ENCODE assay signal across 8 cellular contexts in the genomic region with DNA sequence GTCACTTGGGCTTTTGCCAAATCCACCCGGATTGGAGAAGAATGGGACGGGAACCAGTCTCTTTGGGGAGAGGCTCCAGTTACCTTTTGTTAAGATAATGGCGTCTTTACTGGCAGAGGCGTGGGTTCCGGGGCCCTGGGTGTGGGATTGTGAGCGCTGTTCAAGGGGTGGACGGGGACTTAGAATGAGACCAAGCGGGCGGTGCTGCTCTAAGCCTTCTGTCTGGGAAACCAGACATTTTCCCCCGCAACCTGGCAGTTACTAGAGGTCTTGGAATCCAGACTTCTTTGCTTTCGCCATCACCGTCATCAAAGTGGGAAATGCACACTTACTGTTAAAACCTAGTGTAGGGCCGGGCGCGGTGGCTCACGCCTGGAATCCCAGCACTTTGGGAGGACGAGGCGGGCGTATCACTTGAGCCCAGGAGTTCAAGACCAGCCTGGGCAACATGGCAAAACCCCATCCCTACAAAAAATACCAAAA. TPM values are rescaled to one million over a fixed set of nuclear protein-coding genes. Genes with fewer than 3 reads are reported as not detected.
DNase-seq lines count a peak whose midpoint lies in the region; ATAC-seq, FAIRE-seq and TF ChIP-seq lines count a peak whose summit lies in the region.

No MANE protein-coding gene starts in this region.

- H3K36me3 ChIP-seq in body of pancreas (replicated peaks in 1 of 2; ENCODE audit: insufficient read depth in 1 of 2, low read depth in 2 of 2), result no peaks in the 10 kb centered on the region
- H3K36me3 ChIP-seq in HepG2 (replicated peaks in 1 of 2; ENCODE audit: control insufficient read depth in 1 of 2, insufficient read depth in 2 of 2, low read length in 2 of 2), result no peaks in the 10 kb centered on the region; a peak in 1 of 5 replicates
- H3K36me3 ChIP-seq in thymus (ENCODE audit: control insufficient read depth, insufficient read depth), result no peaks in the 10 kb centered on the region

- H3K4me1 ChIP-seq in body of pancreas, result peaks cover 78% of the 10 kb centered on the region
- peaks cover 80% of the 10 kb centered on the region for H3K4me1 ChIP-seq in HepG2 (ENCODE audit: insufficient read depth, low read length)
- peaks cover 9% of the 10 kb centered on the region for H3K4me1 ChIP-seq in thymus (ENCODE audit: control insufficient read depth, insufficient read depth, low read length)

- H3K9me3 ChIP-seq in body of pancreas, result no peaks in the 10 kb centered on the region
- H3K9me3 ChIP-seq in HepG2 (ENCODE audit: low read length), result no peaks in the 10 kb centered on the region
- H3K9me3 ChIP-seq in thymus (ENCODE audit: control insufficient read depth), result no peaks in the 10 kb centered on the region

- H3K4me3 ChIP-seq in body of pancreas (peak overlapping the region; percentile 2 to 74), HepG2 (replicated peaks in 1 of 3; ENCODE audit: insufficient read depth in 1 of 3, low read depth in 2 of 3, low read length in 3 of 3) (peak overlapping the region; percentile 74 to 98 (median 93)), thymus (ENCODE audit: low read length) (peak overlapping the region; percentile 63)

- POLR2A ChIA-PET in HepG2 (lab: Yijun Ruan, JAX), result interaction anchor here (1.0 to 11.5 kb wide), 3 partner anchors 19 to 103 kb away, joined by 3 to 481 read pairs (median 4); a partner anchor contains a TSS

- TF ChIP-seq POLR2A in body of pancreas (IDR thresholded peaks at IDR 0.05) (peak in 1 of 3 donors; percentile 60), HepG2 (IDR thresholded peaks at IDR 0.05; ENCODE audit: insufficient read depth in 1 of 2, low read depth in 2 of 2, low read length in 2 of 2) (no peak)

- DNase-seq in NCI-H1436 treated with DMSO at 0.1 percent for 48 hours (lab: John Stamatoyannopoulos, UW), result peak; percentile 74
- no peak for DNase-seq in NCI-H1436 (lab: John Stamatoyannopoulos, UW)
- no peak for DNase-seq in body of pancreas
- no peak for DNase-seq in HepG2 (ENCODE audit: low spot score)
- no peak for DNase-seq in SKM-1 treated with dmso at 0.1 percent for 144 hours (lab: John Stamatoyannopoulos, UW; ENCODE audit: unreplicated experiment)
- DNase-seq in NCI-H2227 (lab: John Stamatoyannopoulos, UW; ENCODE audit: unreplicated experiment), result no peak

- TF ChIP-seq RAD21 in HepG2 (CRISPR knock-in tag; IDR thresholded peaks at IDR 0.05), result no peak

- H3K79me2 ChIP-seq in HepG2 (ENCODE audit: insufficient read depth, low read length), result peaks cover 38% of the 10 kb centered on the region

- TF ChIP-seq EP300 in HepG2 (IDR thresholded peaks at IDR 0.05; ENCODE audit: low read depth in 2 of 2, low read length in 2 of 2) (no peak), HepG2 (CRISPR knock-in tag; IDR thresholded peaks at IDR 0.05; ENCODE audit: borderline replicate concordance) (no peak)

- FAIRE-seq in HepG2 (lab: Jason Lieb, UNC), result no peak

- TSS peak; percentile 76 for BruUV-seq in HepG2 (replicated peaks; lab: Mats Ljungman, UMichigan)

- H3K27ac ChIP-seq in body of pancreas (peak overlapping the region; percentile 97 to 99 (median 98)), HepG2 (ENCODE audit: extremely low read length, insufficient read depth, low read length) (peak overlapping the region; percentile 99), thymus (ENCODE audit: low read depth) (peak overlapping the region; percentile 97)

- H3K27me3 ChIP-seq in body of pancreas (no peaks in the 10 kb centered on the region), HepG2 (ENCODE audit: control insufficient read depth in 1 of 2, insufficient read depth in 2 of 2, low read length in 2 of 2) (no peaks in the 10 kb centered on the region; a peak in 1 of 5 replicates), thymus (ENCODE audit: control insufficient read depth, insufficient read depth) (no peaks in the 10 kb centered on the region)

- TF ChIP-seq CTCF in body of pancreas (IDR thresholded peaks at IDR 0.05), result no peak
- no peak for TF ChIP-seq CTCF in HepG2 (CRISPR knock-in tag; IDR thresholded peaks at IDR 0.05)

- in situ Hi-C loops in HepG2 (cut with HindIII; ENCODE audit: extremely low pct_ligation_motif_present, low pct_unique_long_range_greater_than_20kb), result no loop called here

- intact Hi-C loops in body of pancreas (cut with DNase I), result no loop called here
- intact Hi-C loops in HepG2 (cut with micrococcal nuclease; ENCODE audit: unreplicated experiment), result loop anchor here (1.0 to 2.0 kb wide), 3 partner anchors 14 to 75 kb away; a partner anchor contains a TSS

- no peak overlapping the region for H2AFZ ChIP-seq in HepG2 (ENCODE audit: low read length)

- peak; percentile 8 for ATAC-seq in HG03457 (IDR thresholded peaks at IDR 0.05; ENCODE audit: unreplicated experiment)
- ATAC-seq in body of pancreas, result peak; percentile 7
- peak; percentile 53 for ATAC-seq in HepG2

- H4K20me1 ChIP-seq in HepG2 (ENCODE audit: insufficient read depth, low read length), result peaks cover 3% of the 10 kb centered on the region; the same call in 1 of the 2 replicates

- H3K4me2 ChIP-seq in HepG2 (ENCODE audit: low read depth, low read length), result peak overlapping the region; percentile 87

- H3K9ac ChIP-seq in HepG2 (ENCODE audit: insufficient read depth, low read depth, low read length), result peak overlapping the region; percentile 91

- CTCF ChIA-PET in HepG2 (lab: Yijun Ruan, JAX; ENCODE audit: low intra/inter-chr PET ratio, low total read pairs), result interaction anchor here (1.4 kb wide), 1 partner anchor 26 kb away, joined by 4 read pairs; no protein-coding TSS in a partner anchor

- 6 to 12% methylated on average over 19 of the region's 19 CpGs for WGBS in body of pancreas, 2 donors
- WGBS in HepG2 (ENCODE audit: low lambda C conversion rate), result 1% methylated on average over 12 of the region's 19 CpGs
- 5% methylated on average over 19 of the region's 19 CpGs for WGBS in thymus

RNA-seq across cellular contexts. Expression of a gene that starts 0.7 kb away (rescaled TPM):
- total RNA-seq in body of pancreas (1 to 10 TPM; 6.5 to 9.2 TPM), HepG2 (2016; rRNA removed; fragmentation: Illumina TruSeq; extraction: Trizol) (14.7 and 18.0 TPM in 2 replicates)
- total RNA-seq in HepG2 (2016; cell fraction: cytosol; rRNA removed; fragmentation: Illumina TruSeq; extraction: Trizol; ENCODE audit: low read depth), result 26.3 and 36.8 TPM in 2 replicates
- total RNA-seq in HepG2 (2016; cell fraction: insoluble cytoplasmic fraction; rRNA removed; fragmentation: Illumina TruSeq; extraction: Trizol), result 13.8 and 19.0 TPM in 2 replicates
- 38.9 and 47.5 TPM in 2 replicates for total RNA-seq in HepG2 (2016; cell fraction: membrane; rRNA removed; fragmentation: Illumina TruSeq; extraction: Trizol)
- total RNA-seq in HepG2 (2016; cell fraction: nucleus; rRNA removed; fragmentation: Illumina TruSeq; extraction: Trizol), result 9.0 and 10.9 TPM in 2 replicates
- polyA plus RNA-seq in HepG2 (2011; rRNA removed) (21.3 and 29.4 TPM in 2 replicates), thymus (18.2 TPM)
- polyA plus RNA-seq in HepG2 (2011; cell fraction: cytosol; rRNA removed), result 20.7 and 26.7 TPM in 2 replicates
- polyA plus RNA-seq in HepG2 (2011; cell fraction: nucleus; rRNA removed), result 68.4 and 69.7 TPM in 2 replicates
- polyA plus RNA-seq in HepG2 (2012), result 17.2 and 19.1 TPM in 2 replicates
- polyA plus RNA-seq in HepG2 (2016; cell fraction: cytosol; fragmentation: Illumina TruSeq; extraction: Trizol; ENCODE audit: low read depth), result 36.8 and 50.4 TPM in 2 replicates
- polyA plus RNA-seq in HepG2 (2016; cell fraction: insoluble cytoplasmic fraction; fragmentation: Illumina TruSeq; extraction: Trizol; ENCODE audit: low read depth), result 17.0 and 17.1 TPM in 2 replicates
- polyA plus RNA-seq in HepG2 (2016; cell fraction: membrane; fragmentation: Illumina TruSeq; extraction: Trizol; ENCODE audit: low read depth), result 37.6 and 44.5 TPM in 2 replicates
- 23.5 and 24.6 TPM in 2 replicates for polyA plus RNA-seq in HepG2 (2016; cell fraction: nucleus; fragmentation: Illumina TruSeq; extraction: Trizol; ENCODE audit: insufficient read depth, low read depth)
- 12.3 and 13.2 TPM in 2 replicates for polyA minus RNA-seq in HepG2 (2011; rRNA and poly(A)+ RNA removed; ENCODE audit: low replicate concordance)
- 3.3 and 7.8 TPM in 2 replicates for polyA minus RNA-seq in HepG2 (2011; cell fraction: cytosol; rRNA and poly(A)+ RNA removed)
- 6.5 and 7.1 TPM in 2 replicates for polyA minus RNA-seq in HepG2 (2011; cell fraction: nucleus; rRNA and poly(A)+ RNA removed)

RNA-seq across cellular contexts. Expression of a gene that starts 0.8 kb away (rescaled TPM):
- total RNA-seq in body of pancreas (10 to 100 TPM; 69.0 to 77.1 TPM), HepG2 (2016; rRNA removed; fragmentation: Illumina TruSeq; extraction: Trizol) (120 and 156 TPM in 2 replicates)
- total RNA-seq in HepG2 (2016; cell fraction: cytosol; rRNA removed; fragmentation: Illumina TruSeq; extraction: Trizol; ENCODE audit: low read depth), result 10.7 and 14.1 TPM in 2 replicates
- total RNA-seq in HepG2 (2016; cell fraction: insoluble cytoplasmic fraction; rRNA removed; fragmentation: Illumina TruSeq; extraction: Trizol), result 117 and 150 TPM in 2 replicates
- total RNA-seq in HepG2 (2016; cell fraction: membrane; rRNA removed; fragmentation: Illumina TruSeq; extraction: Trizol), result 29.9 and 30.7 TPM in 2 replicates
- total RNA-seq in HepG2 (2016; cell fraction: nucleus; rRNA removed; fragmentation: Illumina TruSeq; extraction: Trizol), result 86.5 and 102 TPM in 2 replicates
- polyA plus RNA-seq in HepG2 (2011; rRNA removed) (84.2 and 86.4 TPM in 2 replicates), thymus (15.9 TPM)
- 56.8 and 64.7 TPM in 2 replicates for polyA plus RNA-seq in HepG2 (2011; cell fraction: cytosol; rRNA removed)
- 77.2 and 84.5 TPM in 2 replicates for polyA plus RNA-seq in HepG2 (2011; cell fraction: nucleus; rRNA removed)
- 59.6 and 89.0 TPM in 2 replicates for polyA plus RNA-seq in HepG2 (2012)
- polyA plus RNA-seq in HepG2 (2016; cell fraction: cytosol; fragmentation: Illumina TruSeq; extraction: Trizol; ENCODE audit: low read depth), result 5.3 and 5.6 TPM in 2 replicates
- polyA plus RNA-seq in HepG2 (2016; cell fraction: insoluble cytoplasmic fraction; fragmentation: Illumina TruSeq; extraction: Trizol; ENCODE audit: low read depth), result 71.5 and 71.7 TPM in 2 replicates
- polyA plus RNA-seq in HepG2 (2016; cell fraction: membrane; fragmentation: Illumina TruSeq; extraction: Trizol; ENCODE audit: low read depth), result 8.6 and 11.1 TPM in 2 replicates
- polyA plus RNA-seq in HepG2 (2016; cell fraction: nucleus; fragmentation: Illumina TruSeq; extraction: Trizol; ENCODE audit: insufficient read depth, low read depth), result 66.2 and 73.5 TPM in 2 replicates
- 73.6 and 303 TPM in 2 replicates for polyA minus RNA-seq in HepG2 (2011; rRNA and poly(A)+ RNA removed; ENCODE audit: low replicate concordance)
- 201 and 237 TPM in 2 replicates for polyA minus RNA-seq in HepG2 (2011; cell fraction: cytosol; rRNA and poly(A)+ RNA removed)
- 162 and 215 TPM in 2 replicates for polyA minus RNA-seq in HepG2 (2011; cell fraction: nucleus; rRNA and poly(A)+ RNA removed)

RNA-seq across cellular contexts. Expression of a gene that starts 20.9 kb away (rescaled TPM):
- total RNA-seq in body of pancreas (1 to 10 TPM; 3.4 to 4.9 TPM), HepG2 (2016; rRNA removed; fragmentation: Illumina TruSeq; extraction: Trizol) (2.0 and 5.8 TPM in 2 replicates)
- 1.8 and 2.5 TPM in 2 replicates for total RNA-seq in HepG2 (2016; cell fraction: cytosol; rRNA removed; fragmentation: Illumina TruSeq; extraction: Trizol; ENCODE audit: low read depth)
- 1.6 and 5.0 TPM in 2 replicates for total RNA-seq in HepG2 (2016; cell fraction: insoluble cytoplasmic fraction; rRNA removed; fragmentation: Illumina TruSeq; extraction: Trizol)
- total RNA-seq in HepG2 (2016; cell fraction: membrane; rRNA removed; fragmentation: Illumina TruSeq; extraction: Trizol), result 2.3 TPM in 2 replicates
- 7.8 and 9.0 TPM in 2 replicates for total RNA-seq in HepG2 (2016; cell fraction: nucleus; rRNA removed; fragmentation: Illumina TruSeq; extraction: Trizol)
- polyA plus RNA-seq in HepG2 (2011; rRNA removed) (11.4 and 18.0 TPM in 2 replicates), thymus (31.8 TPM)
- 5.4 and 6.1 TPM in 2 replicates for polyA plus RNA-seq in HepG2 (2011; cell fraction: cytosol; rRNA removed)
- polyA plus RNA-seq in HepG2 (2011; cell fraction: nucleus; rRNA removed), result 90.2 and 107 TPM in 2 replicates
- 10.2 and 11.2 TPM in 2 replicates for polyA plus RNA-seq in HepG2 (2012)
- 0.93 and 1.5 TPM in 2 replicates for polyA plus RNA-seq in HepG2 (2016; cell fraction: cytosol; fragmentation: Illumina TruSeq; extraction: Trizol; ENCODE audit: low read depth)
- polyA plus RNA-seq in HepG2 (2016; cell fraction: insoluble cytoplasmic fraction; fragmentation: Illumina TruSeq; extraction: Trizol; ENCODE audit: low read depth), result 1.1 and 1.4 TPM in 2 replicates
- 1.8 and 2.0 TPM in 2 replicates for polyA plus RNA-seq in HepG2 (2016; cell fraction: membrane; fragmentation: Illumina TruSeq; extraction: Trizol; ENCODE audit: low read depth)
- polyA plus RNA-seq in HepG2 (2016; cell fraction: nucleus; fragmentation: Illumina TruSeq; extraction: Trizol; ENCODE audit: insufficient read depth, low read depth), result 29.8 and 32.4 TPM in 2 replicates
- polyA minus RNA-seq in HepG2 (2011; rRNA and poly(A)+ RNA removed; ENCODE audit: low replicate concordance), result 0.84 and 2.9 TPM in 2 replicates
- 0.62 and 1.3 TPM in 2 replicates for polyA minus RNA-seq in HepG2 (2011; cell fraction: cytosol; rRNA and poly(A)+ RNA removed)
- 4.0 and 7.6 TPM in 2 replicates for polyA minus RNA-seq in HepG2 (2011; cell fraction: nucleus; rRNA and poly(A)+ RNA removed)

RNA-seq across cellular contexts. Expression of a gene that starts 38.9 kb away (rescaled TPM):
- total RNA-seq in body of pancreas, result 1 to 10 TPM; 2.6 to 4.2 TPM
- 3.5 and 8.1 TPM in 2 replicates for total RNA-seq in HepG2 (2016; rRNA removed; fragmentation: Illumina TruSeq; extraction: Trizol)
- 9.1 and 11.4 TPM in 2 replicates for total RNA-seq in HepG2 (2016; cell fraction: cytosol; rRNA removed; fragmentation: Illumina TruSeq; extraction: Trizol; ENCODE audit: low read depth)
- 2.6 and 8.5 TPM in 2 replicates for total RNA-seq in HepG2 (2016; cell fraction: insoluble cytoplasmic fraction; rRNA removed; fragmentation: Illumina TruSeq; extraction: Trizol)
- total RNA-seq in HepG2 (2016; cell fraction: membrane; rRNA removed; fragmentation: Illumina TruSeq; extraction: Trizol), result 4.8 and 6.0 TPM in 2 replicates
- 10.2 TPM in 2 replicates for total RNA-seq in HepG2 (2016; cell fraction: nucleus; rRNA removed; fragmentation: Illumina TruSeq; extraction: Trizol)
- 2.4 and 2.7 TPM in 2 replicates for polyA plus RNA-seq in HepG2 (2011; rRNA removed)
- polyA plus RNA-seq in HepG2 (2011; cell fraction: cytosol; rRNA removed), result 0.77 and 1.5 TPM in 2 replicates
- polyA plus RNA-seq in HepG2 (2011; cell fraction: nucleus; rRNA removed), result 17.0 and 21.4 TPM in 2 replicates
- 1.5 and 1.6 TPM in 2 replicates for polyA plus RNA-seq in HepG2 (2012)
- polyA plus RNA-seq in HepG2 (2016; cell fraction: cytosol; fragmentation: Illumina TruSeq; extraction: Trizol; ENCODE audit: low read depth), result 1.0 and 1.8 TPM in 2 replicates
- polyA plus RNA-seq in HepG2 (2016; cell fraction: insoluble cytoplasmic fraction; fragmentation: Illumina TruSeq; extraction: Trizol; ENCODE audit: low read depth), result 1.8 and 3.2 TPM in 2 replicates
- 1.5 and 2.3 TPM in 2 replicates for polyA plus RNA-seq in HepG2 (2016; cell fraction: membrane; fragmentation: Illumina TruSeq; extraction: Trizol; ENCODE audit: low read depth)
- polyA plus RNA-seq in HepG2 (2016; cell fraction: nucleus; fragmentation: Illumina TruSeq; extraction: Trizol; ENCODE audit: insufficient read depth, low read depth), result 19.0 and 21.2 TPM in 2 replicates
- 2.2 and 13.0 TPM in 2 replicates for polyA minus RNA-seq in HepG2 (2011; rRNA and poly(A)+ RNA removed; ENCODE audit: low replicate concordance)
- 1.2 and 2.1 TPM in 2 replicates for polyA minus RNA-seq in HepG2 (2011; cell fraction: cytosol; rRNA and poly(A)+ RNA removed)
- polyA minus RNA-seq in HepG2 (2011; cell fraction: nucleus; rRNA and poly(A)+ RNA removed), result 6.3 and 6.5 TPM in 2 replicates
- 18.7 TPM for polyA plus RNA-seq in thymus

RNA-seq across cellular contexts. Expression of a gene that starts 47.4 kb away (rescaled TPM):
- total RNA-seq in body of pancreas (10 to 100 TPM in 1 of 2 donors, 1 to 10 TPM in 1; 4.9 to 13.0 TPM), HepG2 (2016; rRNA removed; fragmentation: Illumina TruSeq; extraction: Trizol) (3.6 and 8.2 TPM in 2 replicates)
- total RNA-seq in HepG2 (2016; cell fraction: cytosol; rRNA removed; fragmentation: Illumina TruSeq; extraction: Trizol; ENCODE audit: low read depth), result 1.1 and 1.8 TPM in 2 replicates
- 2.4 and 9.2 TPM in 2 replicates for total RNA-seq in HepG2 (2016; cell fraction: insoluble cytoplasmic fraction; rRNA removed; fragmentation: Illumina TruSeq; extraction: Trizol)
- 1.1 and 1.4 TPM in 2 replicates for total RNA-seq in HepG2 (2016; cell fraction: membrane; rRNA removed; fragmentation: Illumina TruSeq; extraction: Trizol)
- 8.8 and 9.0 TPM in 2 replicates for total RNA-seq in HepG2 (2016; cell fraction: nucleus; rRNA removed; fragmentation: Illumina TruSeq; extraction: Trizol)
- polyA plus RNA-seq in HepG2 (2011; rRNA removed) (2.1 and 4.3 TPM in 2 replicates), thymus (3.9 TPM)
- polyA plus RNA-seq in HepG2 (2011; cell fraction: cytosol; rRNA removed), result 0.99 and 1.4 TPM in 2 replicates
- polyA plus RNA-seq in HepG2 (2011; cell fraction: nucleus; rRNA removed), result 26.0 and 30.5 TPM in 2 replicates
- 3.9 and 4.6 TPM in 2 replicates for polyA plus RNA-seq in HepG2 (2012)
- 0.88 and 1.3 TPM in 2 replicates for polyA plus RNA-seq in HepG2 (2016; cell fraction: cytosol; fragmentation: Illumina TruSeq; extraction: Trizol; ENCODE audit: low read depth)
- 2.9 and 4.4 TPM in 2 replicates for polyA plus RNA-seq in HepG2 (2016; cell fraction: insoluble cytoplasmic fraction; fragmentation: Illumina TruSeq; extraction: Trizol; ENCODE audit: low read depth)
- 1.0 and 1.6 TPM in 2 replicates for polyA plus RNA-seq in HepG2 (2016; cell fraction: membrane; fragmentation: Illumina TruSeq; extraction: Trizol; ENCODE audit: low read depth)
- 26.6 and 28.0 TPM in 2 replicates for polyA plus RNA-seq in HepG2 (2016; cell fraction: nucleus; fragmentation: Illumina TruSeq; extraction: Trizol; ENCODE audit: insufficient read depth, low read depth)
- 3.4 and 3.8 TPM in 2 replicates for polyA minus RNA-seq in HepG2 (2011; rRNA and poly(A)+ RNA removed; ENCODE audit: low replicate concordance)
- polyA minus RNA-seq in HepG2 (2011; cell fraction: cytosol; rRNA and poly(A)+ RNA removed), result 3.0 TPM in 2 replicates
- 4.9 and 7.6 TPM in 2 replicates for polyA minus RNA-seq in HepG2 (2011; cell fraction: nucleus; rRNA and poly(A)+ RNA removed)

Comparison
In these comparisons a context has a peak if more than half of its experiments do, and no peak if none do; other contexts are left out.
1. H3K4me3 ChIP-seq: peak in every context shown above with its lines; median percentile 93 in HepG2; 63 in thymus; 38 in body of pancreas.